14 cellular contexts compared by ENCODE assay signal in genomic region chr1:1853593-1854257, GRCh38. TPM values are rescaled to one million over a fixed set of nuclear protein-coding genes. Genes with fewer than 3 reads are reported as not detected.
A peak's percentile ranks its signal among the peaks of the same experiment; 100 is the strongest.
DNase-seq lines count a peak whose midpoint lies in the region; ATAC-seq and TF ChIP-seq lines count a peak whose summit lies in the region.
"Had no signal": no experiment of that assay in that cellular context is flagged by ENCODE, and none has a peak within 500 bp of the region (broad histone marks: within the 10 kb centered on the region; RNA-seq: fewer than 3 reads in every experiment).

No MANE protein-coding gene starts in this region.

- no peak for DNase-seq in H9
- no peak for DNase-seq in naive thymus-derived CD4-positive, alpha-beta T cell
- DNase-seq in GDM1 (lab: John Stamatoyannopoulos, UW): no peak
- no peak for DNase-seq in NCI-H510A treated with DMSO at 0.1 percent for 48 hours (lab: John Stamatoyannopoulos, UW)
- no peak for DNase-seq in putamen (ENCODE audit: low spot score)
- DNase-seq: activated CD4-positive, alpha-beta T cell treated with anti-CD3 and anti-CD28 coated beads, Interleukin-2, amount 50 U/mL, for 4 hours; activated naive CD4-positive, alpha-beta T cell treated with Interleukin-2 at 50 U/mL for 16 hours; dermis blood vessel endothelial cell; foreskin keratinocyte; MM.1S had no signal

- no peak overlapping the region for H2BK5ac ChIP-seq in H9 (ENCODE audit: insufficient read length, low read length)

- peaks cover 51% of the 10 kb centered on the region for H3K79me2 ChIP-seq in H9 (ENCODE audit: insufficient read depth, low read length)

- H3K56ac ChIP-seq in H9 (ENCODE audit: insufficient read length, low read depth, low read length): no peak overlapping the region

- H3T11ph ChIP-seq in H9 (ENCODE audit: low read length): no peak overlapping the region

- H3K4me3 ChIP-seq in BLaER1 treated with 17β-estradiol and CSF1 and Interleukin-3, amounts not matched to agents 10 nM and 100 nM: no peak overlapping the region
- no peak overlapping the region for H3K4me3 ChIP-seq in naive thymus-derived CD4-positive, alpha-beta T cell (ENCODE audit: low read length)
- H3K4me3 ChIP-seq: thoracic aorta had no signal

- no peak overlapping the region for H2BK12ac ChIP-seq in H9 (ENCODE audit: insufficient read length, low read depth, low read length)

- H2AFZ ChIP-seq in H9 (ENCODE audit: low read length): no peak overlapping the region

- H3K27ac Mint-ChIP-seq in H9: peak overlapping the region in 2 of 3 experiments; percentile 27 to 81; a peak in 3 of 7 replicates
- peak overlapping the region in 4 of 5 experiments; percentile 0 to 39 (median 35) for H3K27ac Mint-ChIP-seq in brain
- H3K27ac Mint-ChIP-seq in naive thymus-derived CD4-positive, alpha-beta T cell: peak overlapping the region in 8 of 9 donors; percentile 15 to 86 (median 70)

- H3K4me2 ChIP-seq in BLaER1 treated with 17β-estradiol and CSF1 and Interleukin-3, amounts not matched to agents 10 nM and 100 nM: peak overlapping the region in 7 of 11 experiments; percentile 0 to 45 (median 25); a peak in 7 of 22 replicates
- H3K4me2 ChIP-seq in H9 (ENCODE audit: insufficient read depth, insufficient read length, low read length): no peak overlapping the region

- no peak overlapping the region for H3K4me3 Mint-ChIP-seq in H9
- no peak overlapping the region for H3K4me3 Mint-ChIP-seq in brain
- peak overlapping the region in 2 of 10 donors; percentile 38 to 49 for H3K4me3 Mint-ChIP-seq in naive thymus-derived CD4-positive, alpha-beta T cell

- no peak overlapping the region for H3K4ac ChIP-seq in H9 (ENCODE audit: low read depth, low read length)

- H3K18ac ChIP-seq in H9 (ENCODE audit: insufficient read length, low read depth, low read length): no peak overlapping the region

- WGBS in H9 (ENCODE audit: extremely low coverage, insufficient read length, low lambda C conversion rate): no CpG with 5 or more reads among the region's 7 CpGs

- no peak overlapping the region for H2AK5ac ChIP-seq in H9 (ENCODE audit: insufficient read length, low read length)

- CTCF ChIA-PET in naive thymus-derived CD4-positive, alpha-beta T cell (lab: Charles Lee): no interaction called here

- POLR2A ChIA-PET in naive thymus-derived CD4-positive, alpha-beta T cell (lab: Charles Lee): no interaction called here

- H2BK20ac ChIP-seq in H9 (ENCODE audit: low read depth, low read length, poor library complexity, severe bottlenecking): no peak overlapping the region

- H3K9ac ChIP-seq in BLaER1 treated with 17β-estradiol and CSF1 and Interleukin-3, amounts not matched to agents 10 nM and 100 nM: peak overlapping the region in 4 of 11 experiments; percentile 9 to 44 (median 21); a peak in 2 of 22 replicates
- H3K9ac ChIP-seq in H9 (ENCODE audit: extremely low read depth, insufficient read length, low read length): no peak overlapping the region

- H3K9me3 ChIP-seq in BLaER1 treated with 17β-estradiol and CSF1 and Interleukin-3, amounts not matched to agents 10 nM and 100 nM (replicated peaks in 1 of 11): no peaks in the 10 kb centered on the region
- H3K9me3 ChIP-seq in H9 (ENCODE audit: control insufficient read depth, low read depth, low read length): no peaks in the 10 kb centered on the region
- H3K9me3 ChIP-seq in naive thymus-derived CD4-positive, alpha-beta T cell (ENCODE audit: control insufficient read depth in 2 of 3, low read length in 3 of 3): no peaks in the 10 kb centered on the region
- H3K9me3 ChIP-seq: thoracic aorta had no signal

- H3K14ac ChIP-seq in H9 (ENCODE audit: insufficient read depth, low read length): no peak overlapping the region

- peaks cover 100% of the 10 kb centered on the region in 11 experiments for H4K20me1 ChIP-seq in BLaER1 treated with 17β-estradiol and CSF1 and Interleukin-3, amounts not matched to agents 10 nM and 100 nM
- no peaks in the 10 kb centered on the region for H4K20me1 ChIP-seq in H9 (ENCODE audit: control insufficient read depth, insufficient read depth, insufficient read length)

- H3K79me1 ChIP-seq in H9 (ENCODE audit: insufficient read depth, low read depth, low read length, poor library complexity, severe bottlenecking): peaks cover 17% of the 10 kb centered on the region

- H3K27ac ChIP-seq in BLaER1 treated with 17β-estradiol and CSF1 and Interleukin-3, amounts not matched to agents 10 nM and 100 nM: peak overlapping the region in 2 of 11 experiments; percentile 4 to 14; a peak in 1 of 22 replicates
- H3K27ac ChIP-seq in H9 (ENCODE audit: insufficient read length, low read depth, low read length): no peak overlapping the region
- peak overlapping the region; percentile 6 for H3K27ac ChIP-seq in naive thymus-derived CD4-positive, alpha-beta T cell (ENCODE audit: low read depth, low read length)
- H3K27ac ChIP-seq: foreskin keratinocyte had no signal

- peaks cover 29 to 99% (median 69%) of the 10 kb centered on the region in 11 experiments for H3K36me3 ChIP-seq in BLaER1 treated with 17β-estradiol and CSF1 and Interleukin-3, amounts not matched to agents 10 nM and 100 nM
- H3K36me3 ChIP-seq in naive thymus-derived CD4-positive, alpha-beta T cell (ENCODE audit: control insufficient read depth in 2 of 3, insufficient read depth in 3 of 3, low read length in 3 of 3): peaks cover 0 to 12% (median 0%) of the 10 kb centered on the region in 3 experiments
- H3K36me3 ChIP-seq: thoracic aorta had no signal

- no peak overlapping the region for H2BK120ac ChIP-seq in H9 (ENCODE audit: low read depth, low read length, poor library complexity, severe bottlenecking)

- H3K27me3 Mint-ChIP-seq in H9 (ENCODE audit: low read depth) (no peaks in the 10 kb centered on the region), brain (no peaks in the 10 kb centered on the region)
- H3K27me3 Mint-ChIP-seq in naive thymus-derived CD4-positive, alpha-beta T cell: no peaks in the 10 kb centered on the region

- H3K27me3 ChIP-seq in BLaER1 treated with 17β-estradiol and CSF1 and Interleukin-3, amounts not matched to agents 10 nM and 100 nM: no peaks in the 10 kb centered on the region
- H3K27me3 ChIP-seq in H9 (ENCODE audit: insufficient read depth, low read length): no peaks in the 10 kb centered on the region
- H3K27me3 ChIP-seq in naive thymus-derived CD4-positive, alpha-beta T cell (ENCODE audit: control insufficient read depth in 2 of 2, insufficient read depth in 2 of 2, low read length in 2 of 2): no peaks in the 10 kb centered on the region
- H3K27me3 ChIP-seq: foreskin keratinocyte had no signal

- no peak overlapping the region for H2BK15ac ChIP-seq in H9 (ENCODE audit: low read depth, low read length)

- H3K9me3 Mint-ChIP-seq in H9 (no peaks in the 10 kb centered on the region), brain (no peaks in the 10 kb centered on the region)
- H3K9me3 Mint-ChIP-seq in naive thymus-derived CD4-positive, alpha-beta T cell: peaks cover 0 to 2% (median 0%) of the 10 kb centered on the region in 11 donors

- H3K23ac ChIP-seq in H9 (ENCODE audit: insufficient read length, low read depth, low read length): no peak overlapping the region

- H3K4me1 Mint-ChIP-seq in H9 (peaks cover 35 to 40% of the 10 kb centered on the region in 2 experiments), brain (peaks cover 63% of the 10 kb centered on the region)
- peaks cover 42 to 86% (median 65%) of the 10 kb centered on the region in 7 donors for H3K4me1 Mint-ChIP-seq in naive thymus-derived CD4-positive, alpha-beta T cell

- H3K23me2 ChIP-seq in H9 (ENCODE audit: insufficient read length, low read depth, low read length, poor library complexity, severe bottlenecking): no peaks in the 10 kb centered on the region

- H4K91ac ChIP-seq in H9 (ENCODE audit: insufficient read length, low read depth, low read length): no peak overlapping the region

- intact Hi-C loops in naive thymus-derived CD4-positive, alpha-beta T cell (cut with micrococcal nuclease): no loop called here

- no peak overlapping the region for H4K5ac ChIP-seq in H9 (ENCODE audit: insufficient read length, low read depth, low read length)

- no peak for ATAC-seq in naive thymus-derived CD4-positive, alpha-beta T cell
- ATAC-seq in HG02623 (IDR thresholded peaks at IDR 0.05; ENCODE audit: unreplicated experiment): no peak
- ATAC-seq: foreskin keratinocyte had no signal

- H3K4me1 ChIP-seq in BLaER1 treated with 17β-estradiol and CSF1 and Interleukin-3, amounts not matched to agents 10 nM and 100 nM: peaks cover 69 to 90% (median 80%) of the 10 kb centered on the region in 10 experiments
- peaks cover 3% of the 10 kb centered on the region; the same call in 1 of the 2 replicates for H3K4me1 ChIP-seq in H9 (ENCODE audit: insufficient read depth, low read length)
- H3K4me1 ChIP-seq in naive thymus-derived CD4-positive, alpha-beta T cell (ENCODE audit: control insufficient read depth in 2 of 2, insufficient read depth in 2 of 2, low read length in 2 of 2): peaks cover 33 to 34% of the 10 kb centered on the region in 2 donors

- TF ChIP-seq CTCF in H9 (conservative IDR thresholded peaks at IDR 0.05) (no peak), brain (conservative IDR thresholded peaks at IDR 0.05) (no peak)

- H3K36me3 Mint-ChIP-seq in H9 (ENCODE audit: insufficient read depth in 1 of 3, low read depth in 3 of 3) (peaks cover 5 to 13% (median 12%) of the 10 kb centered on the region in 3 experiments; a peak in 6 of 7 replicates), brain (peaks cover 56% of the 10 kb centered on the region)
- H3K36me3 Mint-ChIP-seq in naive thymus-derived CD4-positive, alpha-beta T cell: peaks cover 0 to 16% (median 6%) of the 10 kb centered on the region in 5 donors

- no peak overlapping the region for H4K8ac ChIP-seq in H9 (replicated peaks; ENCODE audit: insufficient read length, low read depth, low read length)

RNA-seq across cellular contexts. Expression of gene GNB1, which starts 37.2 kb away (rescaled TPM):
- total RNA-seq in H9 (2021): 382 and 400 TPM in 2 replicates
- 689 TPM for polyA plus RNA-seq in brain (ENCODE audit: insufficient read depth, low read depth, low replicate concordance)
- 100 to 1,000 TPM; 170 to 358 (median 246) TPM for total RNA-seq in naive thymus-derived CD4-positive, alpha-beta T cell
- polyA plus RNA-seq in naive thymus-derived CD4-positive, alpha-beta T cell: 10 to 100 TPM; 48.1 to 62.3 TPM
